Comparison of ENCODE assay signal across 34 cellular contexts in the genomic region with DNA sequence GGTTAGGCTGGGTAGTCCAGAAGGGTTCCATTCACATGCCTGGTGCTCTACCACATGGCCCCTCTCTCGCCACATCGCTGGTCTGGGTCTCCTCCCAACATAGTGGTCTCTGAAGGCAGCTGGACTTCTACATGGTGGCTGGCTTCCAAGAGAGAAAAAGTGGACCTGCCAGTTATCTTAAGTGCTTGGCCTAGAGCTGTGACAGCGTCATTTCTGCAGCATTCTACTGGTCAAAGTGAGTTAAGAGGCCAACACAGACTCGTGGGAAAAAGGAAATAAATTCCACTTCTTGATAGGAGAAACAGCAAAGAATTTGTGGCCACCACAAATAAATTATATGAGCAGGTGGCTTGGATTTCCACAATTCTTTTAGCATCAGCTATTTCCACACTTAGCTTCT. TPM values are rescaled to one million over a fixed set of nuclear protein-coding genes. Genes with fewer than 3 reads are reported as not detected.
"Had no signal": no experiment of that assay in that cellular context is flagged by ENCODE, and none has a peak within 500 bp of the region (broad histone marks: within the 10 kb centered on the region; RNA-seq: fewer than 3 reads in every experiment).

No MANE protein-coding gene starts in this region.

- H3K27ac ChIP-seq: adrenal gland, body of pancreas, brain microvascular endothelial cell, breast epithelium, VCaP had no signal

- DNase-seq: activated B cell treated with CpG ODN at 0.5 μM for 24 hours; activated CD4-positive, alpha-beta memory T cell treated with anti-CD3 and anti-CD28 coated beads for 36 hours; activated CD4-positive, alpha-beta T cell treated with anti-CD3 and anti-CD28 coated beads for 4 hours; activated CD4-positive, alpha-beta T cell treated with anti-CD3 and anti-CD28 coated beads, Interleukin-2, amount 10 ng/mL, durations not matched to agents 7 days and 5 days; activated CD4-positive, CD25-positive, alpha-beta regulatory T cell treated with anti-CD3 and anti-CD28 coated beads, Interleukin-2, amount 50 U/mL, for 72 hours; activated CD8-positive, alpha-beta memory T cell treated with anti-CD3 and anti-CD28 coated beads, Interleukin-2, amount 50 U/mL, for 4 hours; activated CD8-positive, alpha-beta T cell treated with anti-CD3 and anti-CD28 coated beads for 36 hours; activated effector memory CD4-positive, alpha-beta T cell treated with anti-CD3 and anti-CD28 coated beads, Interleukin-2, amount 50 U/mL, for 16 hours; activated gamma-delta T cell treated with Interleukin-2 at 50 U/mL for 16 hours; activated naive CD4-positive, alpha-beta T cell; activated naive CD4-positive, alpha-beta T cell treated with anti-CD3 and anti-CD28 coated beads for 36 hours; activated naive CD4-positive, alpha-beta T cell treated with anti-CD3 and anti-CD28 coated beads, Interleukin-2, amount 50 U/mL, for 16 hours; activated naive CD8-positive, alpha-beta T cell treated with anti-CD3 and anti-CD28 coated beads for 36 hours; activated T-cell treated with anti-CD3 and anti-CD28 coated beads for 4 hours; activated T-cell treated with anti-CD3 and anti-CD28 coated beads, Interleukin-2, amount 50 U/mL, for 1 hour; activated T-cell treated with anti-CD3 and anti-CD28 coated beads, Interleukin-2, amount 50 U/mL, for 4 hours; activated T-cell treated with anti-CD3 and anti-CD28 coated beads, Interleukin-2, amount 50 U/mL, for 72 hours; adrenal gland; amniotic stem cell; aorta; body of pancreas; brain microvascular endothelial cell; central memory CD4-positive, alpha-beta T cell; T-cell; T-helper 2 cell; T-helper 9 cell had no signal

- H3K4me3 ChIP-seq: adrenal gland, body of pancreas, breast epithelium had no signal

- H3K27ac Mint-ChIP-seq: activated B cell treated with CpG ODN at 0.5 μM for 24 hours; activated CD4-positive, alpha-beta memory T cell treated with anti-CD3 and anti-CD28 coated beads for 36 hours; activated CD4-positive, alpha-beta T cell treated with anti-CD3 and anti-CD28 coated beads, Interleukin-2, amount 10 ng/mL, durations not matched to agents 7 days and 5 days; activated CD8-positive, alpha-beta T cell treated with anti-CD3 and anti-CD28 coated beads for 36 hours; activated naive CD4-positive, alpha-beta T cell treated with anti-CD3 and anti-CD28 coated beads for 36 hours; activated naive CD4-positive, alpha-beta T cell treated with anti-CD3 and anti-CD28 coated beads, Interleukin-2, amount 50 U/mL, for 72 hours; activated naive CD8-positive, alpha-beta T cell treated with anti-CD3 and anti-CD28 coated beads for 36 hours; activated T-cell treated with anti-CD3 and anti-CD28 coated beads, Interleukin-2, amount 50 U/mL, for 72 hours; activated T-helper 1 cell treated with anti-CD3 and anti-CD28 coated beads, Interleukin-12 subunit alpha, Interleukin-12 subunit beta, Interleukin-2, Interleukin-4 antibody, amounts not matched to agents 30 ng/mL and 10 ng/mL and 1 ng/mL, durations not matched to agents 14 hours and 24 hours and 36 hours; activated T-helper 17 cell treated with anti-CD3 and anti-CD28 coated beads, Interleukin-2, amount 50 U/mL, for 72 hours; T-cell; T-helper 2 cell treated with Interferon-gamma antibody and Interleukin-4, amounts not matched to agents 5 μg/mL and 100 μg/mL, for 36 hours had no signal

- H3K4me1 ChIP-seq: adrenal gland, body of pancreas, breast epithelium had no signal

- ATAC-seq: activated CD8-positive, alpha-beta T cell treated with anti-CD3 and anti-CD28 coated beads for 36 hours; activated naive CD4-positive, alpha-beta T cell treated with anti-CD3 and anti-CD28 coated beads, Interleukin-2, amount 50 U/mL, for 72 hours; activated T-cell treated with anti-CD3 and anti-CD28 coated beads, Interleukin-2, amount 50 U/mL, for 4 hours; activated T-cell treated with anti-CD3 and anti-CD28 coated beads, Interleukin-2, amount 50 U/mL, for 72 hours; activated T-helper 17 cell treated with anti-CD3 and anti-CD28 coated beads, Interleukin-2, amount 50 U/mL, for 72 hours; body of pancreas; T-cell had no signal

- H3K36me3 Mint-ChIP-seq: activated CD4-positive, alpha-beta memory T cell treated with anti-CD3 and anti-CD28 coated beads for 36 hours; activated naive CD4-positive, alpha-beta T cell treated with anti-CD3 and anti-CD28 coated beads, Interleukin-2, amount 50 U/mL, for 72 hours; activated naive CD8-positive, alpha-beta T cell treated with anti-CD3 and anti-CD28 coated beads for 36 hours had no signal

- H3K9me3 Mint-ChIP-seq: activated B cell treated with CpG ODN at 0.5 μM for 24 hours; activated CD4-positive, alpha-beta T cell treated with anti-CD3 and anti-CD28 coated beads, Interleukin-2, amount 10 ng/mL, durations not matched to agents 7 days and 5 days; activated T-helper 1 cell treated with anti-CD3 and anti-CD28 coated beads, Interleukin-12 subunit alpha, Interleukin-12 subunit beta, Interleukin-2, Interleukin-4 antibody, amounts not matched to agents 30 ng/mL and 10 ng/mL and 1 ng/mL, durations not matched to agents 14 hours and 24 hours and 36 hours; activated T-helper 17 cell treated with anti-CD3 and anti-CD28 coated beads, Interleukin-2, amount 50 U/mL, for 72 hours; T-helper 2 cell treated with Interferon-gamma antibody and Interleukin-4, amounts not matched to agents 5 μg/mL and 100 μg/mL, for 36 hours had no signal

- H3K4me3 Mint-ChIP-seq: activated B cell treated with CpG ODN at 0.5 μM for 24 hours; activated CD4-positive, alpha-beta memory T cell treated with anti-CD3 and anti-CD28 coated beads for 36 hours; activated CD4-positive, alpha-beta T cell treated with anti-CD3 and anti-CD28 coated beads, Interleukin-2, amount 10 ng/mL, durations not matched to agents 7 days and 5 days; activated CD8-positive, alpha-beta T cell treated with anti-CD3 and anti-CD28 coated beads for 36 hours; activated naive CD4-positive, alpha-beta T cell treated with anti-CD3 and anti-CD28 coated beads for 36 hours; activated naive CD8-positive, alpha-beta T cell treated with anti-CD3 and anti-CD28 coated beads for 36 hours; activated T-cell treated with anti-CD3 and anti-CD28 coated beads, Interleukin-2, amount 50 U/mL, for 4 hours; activated T-cell treated with anti-CD3 and anti-CD28 coated beads, Interleukin-2, amount 50 U/mL, for 72 hours; activated T-helper 1 cell treated with anti-CD3 and anti-CD28 coated beads, Interleukin-12 subunit alpha, Interleukin-12 subunit beta, Interleukin-2, Interleukin-4 antibody, amounts not matched to agents 30 ng/mL and 10 ng/mL and 1 ng/mL, durations not matched to agents 14 hours and 24 hours and 36 hours; activated T-helper 17 cell treated with anti-CD3 and anti-CD28 coated beads, Interleukin-2, amount 50 U/mL, for 72 hours; T-cell; T-helper 2 cell treated with Interferon-gamma antibody and Interleukin-4, amounts not matched to agents 5 μg/mL and 100 μg/mL, for 36 hours had no signal

- H3K36me3 ChIP-seq: adrenal gland, brain microvascular endothelial cell, breast epithelium had no signal

- H3K4me1 Mint-ChIP-seq: activated B cell treated with CpG ODN at 0.5 μM for 24 hours; activated CD4-positive, alpha-beta T cell treated with anti-CD3 and anti-CD28 coated beads, Interleukin-2, amount 10 ng/mL, durations not matched to agents 7 days and 5 days; activated naive CD8-positive, alpha-beta T cell treated with anti-CD3 and anti-CD28 coated beads for 36 hours; activated T-helper 17 cell treated with anti-CD3 and anti-CD28 coated beads, Interleukin-2, amount 50 U/mL, for 72 hours; T-cell had no signal

- H3K9me3 ChIP-seq: adrenal gland, body of pancreas had no signal

- H3K27me3 ChIP-seq: adrenal gland, body of pancreas, brain microvascular endothelial cell, breast epithelium had no signal

RNA-seq across cellular contexts. Expression of gene BARX2, which starts 21.0 kb away (rescaled TPM):
- total RNA-seq: activated B cell treated with CpG ODN at 0.5 μM for 24 hours; activated CD4-positive, alpha-beta T cell treated with anti-CD3 and anti-CD28 coated beads, Interleukin-2, amount 10 ng/mL, durations not matched to agents 7 days and 5 days; activated CD8-positive, alpha-beta T cell treated with anti-CD3 and anti-CD28 coated beads for 36 hours; activated T-helper 17 cell treated with anti-CD3 and anti-CD28 coated beads, Interleukin-2, amount 50 U/mL, for 72 hours; adrenal gland; aorta; astrocyte; cardiac septum; T-cell had no signal
